25 cellular contexts compared by ENCODE assay signal in genomic region chr6:106039836-106040592, GRCh38. TPM values are rescaled to one million over a fixed set of nuclear protein-coding genes. Genes with fewer than 3 reads are reported as not detected.
DNase-seq lines count a peak whose midpoint lies in the region; ATAC-seq and TF ChIP-seq lines count a peak whose summit lies in the region.
"Had no signal": no experiment of that assay in that cellular context is flagged by ENCODE, and none has a peak within 500 bp of the region (broad histone marks: within the 10 kb centered on the region; RNA-seq: fewer than 3 reads in every experiment).

No MANE protein-coding gene starts in this region.

- no peak for TF ChIP-seq POLR2A in IMR-90 (IDR thresholded peaks at IDR 0.05; ENCODE audit: low read depth, low read length)
- no peak for TF ChIP-seq POLR2A in stomach (IDR thresholded peaks at IDR 0.05)

- H3K14ac ChIP-seq in IMR-90 (replicated peaks; ENCODE audit: low read depth, low read length): 0 out of 2 replicates have a peak overlapping the region, but pooled peaks have one; percentile 14

- H2AK5ac ChIP-seq in IMR-90 (ENCODE audit: low read depth, low read length): no peak overlapping the region

- TF ChIP-seq CTCF in IMR-90 (conservative IDR thresholded peaks at IDR 0.05; ENCODE audit: low read depth, low read length): no peak
- TF ChIP-seq CTCF in stomach (IDR thresholded peaks at IDR 0.05): no peak

- intact Hi-C loops in IMR-90 (cut with micrococcal nuclease) (loop anchor here (5.0 kb wide), 1 partner anchor 42 kb away; no protein-coding TSS in a partner anchor), stomach (cut with DNase I; ENCODE audit: low total_unique reads) (no loop called here)

- POLR2A ChIA-PET in IMR-90 (lab: Charles Lee; ENCODE audit: unreplicated experiment): interaction anchor here (0.6 kb wide), 1 partner anchor 22 kb away, joined by 3 read pairs; no protein-coding TSS in a partner anchor

- H3K9me3 Mint-ChIP-seq in activated naive CD4-positive, alpha-beta T cell treated with anti-CD3 and anti-CD28 coated beads, Interleukin-2, amount 50 U/mL, for 72 hours: peaks cover 19 to 20% of the 10 kb centered on the region in 2 donors

- no peak overlapping the region for H4K5ac ChIP-seq in IMR-90 (ENCODE audit: low read depth, low read length)

- peaks cover 5% of the 10 kb centered on the region; the same call in 1 of the 2 replicates for H3K9me1 ChIP-seq in IMR-90 (ENCODE audit: insufficient read depth, low read length)

- H3K4me3 ChIP-seq in IMR-90 (ENCODE audit: insufficient read depth, low read depth, low read length) (no peak overlapping the region), stomach (no peak overlapping the region)
- H3K4me3 ChIP-seq: HAP-1, left ventricle myocardium inferior, right atrium auricular region, thyroid gland had no signal

- H3K9me3 ChIP-seq in IMR-90 (ENCODE audit: control insufficient read depth, insufficient read depth, low read length) (peaks cover 4% of the 10 kb centered on the region), stomach (peaks cover 0 to 6% (median 0%) of the 10 kb centered on the region in 4 donors)
- H3K9me3 ChIP-seq: HAP-1, thyroid gland had no signal

- no TSS peak for BruUV-seq in IMR-90 (replicated peaks; lab: Mats Ljungman, UMichigan)

- no peaks in the 10 kb centered on the region for H4K20me1 ChIP-seq in IMR-90 (ENCODE audit: insufficient read depth, low read length)

- H3K4ac ChIP-seq in IMR-90 (ENCODE audit: low read depth, low read length): no peak overlapping the region

- H4K91ac ChIP-seq in IMR-90 (ENCODE audit: insufficient read depth, low read depth, low read length): no peak overlapping the region

- in situ Hi-C loops in G401 (cut with HindIII; ENCODE audit: low sequenced_read_pairs) (no loop called here), IMR-90 (cut with MboI; ENCODE audit: low sequenced_read_pairs) (no loop called here)

- no peaks in the 10 kb centered on the region; the same call in 1 of the 2 replicates for H3K4me1 ChIP-seq in IMR-90 (ENCODE audit: control insufficient read depth, insufficient read depth, low read length)
- peaks cover 0 to 9% (median 4%) of the 10 kb centered on the region in 4 donors for H3K4me1 ChIP-seq in stomach
- H3K4me1 ChIP-seq: HAP-1, left ventricle myocardium inferior, right atrium auricular region, thyroid gland had no signal

- H3K27ac Mint-ChIP-seq in activated naive CD4-positive, alpha-beta T cell treated with anti-CD3 and anti-CD28 coated beads, Interleukin-2, amount 50 U/mL, for 72 hours: no peak overlapping the region
- H3K27ac Mint-ChIP-seq: activated CD4-positive, alpha-beta memory T cell treated with anti-CD3 and anti-CD28 coated beads for 36 hours; B cell; stimulated activated effector memory CD8-positive, alpha-beta T cell treated with anti-CD3 and anti-CD28 coated beads, Interleukin-12 subunit alpha, Interleukin-12 subunit beta, amount 100 ng/mL, for 72 hours; WTC11 had no signal

- no peak overlapping the region for H3K9ac ChIP-seq in IMR-90 (ENCODE audit: low read depth, low read length)

- H2AFZ ChIP-seq in IMR-90 (replicated peaks; ENCODE audit: low read length, poor library complexity): peak overlapping the region; percentile 33

- CTCF ChIA-PET in IMR-90 (lab: Yijun Ruan, JAX): interaction anchor here (1.3 kb wide), 1 partner anchor 29 kb away, joined by 3 read pairs; no protein-coding TSS in a partner anchor

- peak overlapping the region; percentile 34; the same call in 1 of the 2 replicates for H2BK120ac ChIP-seq in IMR-90 (ENCODE audit: low read depth, low read length)

- H3K36me3 Mint-ChIP-seq in activated naive CD4-positive, alpha-beta T cell treated with anti-CD3 and anti-CD28 coated beads, Interleukin-2, amount 50 U/mL, for 72 hours: peaks cover 13 to 18% of the 10 kb centered on the region in 2 donors
- H3K36me3 Mint-ChIP-seq: stimulated activated effector memory CD8-positive, alpha-beta T cell treated with anti-CD3 and anti-CD28 coated beads, Interleukin-12 subunit alpha, Interleukin-12 subunit beta, amount 100 ng/mL, for 72 hours had no signal

- H2AK9ac ChIP-seq in IMR-90 (replicated peaks; ENCODE audit: low read depth, low read length, poor library complexity): no peak overlapping the region

- H3K36me3 ChIP-seq in IMR-90 (ENCODE audit: control insufficient read depth, insufficient read depth, low read length): no peaks in the 10 kb centered on the region
- no peaks in the 10 kb centered on the region for H3K36me3 ChIP-seq in stomach
- H3K36me3 ChIP-seq: HAP-1, left ventricle myocardium inferior, right atrium auricular region, thyroid gland had no signal

- no peak for TF ChIP-seq EP300 in stomach (IDR thresholded peaks at IDR 0.05)

- peak overlapping the region; percentile 43 for H3K23ac ChIP-seq in IMR-90 (ENCODE audit: low read depth, low read length)

- no peak for TF ChIP-seq RAD21 in IMR-90 (IDR thresholded peaks at IDR 0.05; ENCODE audit: low read length)

- DNase-seq in G401 (ENCODE audit: low spot score) (peak; percentile 31), IMR-90 (no peak), amniotic epithelial cell (ENCODE audit: low read depth) (peak; percentile 12), renal cortical epithelial cell (ENCODE audit: low read depth) (peak; percentile 10), stomach (no peak)
- no peak for DNase-seq in NK-92 treated with Interleukin-12 subunit alpha and Interleukin-12 subunit beta, amount 100 ng/mL, for 24 hours (lab: John Stamatoyannopoulos, UW)
- DNase-seq in activated naive CD4-positive, alpha-beta T cell treated with anti-CD3 and anti-CD28 coated beads, Interleukin-2, amount 50 U/mL, for 72 hours (ENCODE audit: low spot score in 2 of 2): no peak
- DNase-seq: activated CD4-positive, alpha-beta memory T cell treated with anti-CD3 and anti-CD28 coated beads for 36 hours; activated naive CD4-positive, alpha-beta T cell; aorta; Calu3; effector memory CD4-positive, alpha-beta T cell; glutamatergic neuron; left ventricle myocardium inferior; NCI-H2081 treated with DMSO at 0.1 percent for 48 hours; NCI-H510A treated with DMSO at 0.1 percent for 48 hours; PC-3; SHP77 treated with DMSO at 0.1 percent for 48 hours; stimulated activated CD4-positive, alpha-beta T cell treated with anti-CD3 and anti-CD28 coated beads, Interleukin-15, amount 100 ng/mL, for 24 hours; thyroid gland had no signal

- no peak overlapping the region; the same call in 1 of the 2 replicates for H2BK20ac ChIP-seq in IMR-90 (ENCODE audit: low read depth, low read length)

- no peak overlapping the region for H3K4me2 ChIP-seq in IMR-90 (ENCODE audit: low read depth, low read length)

- H3K27me3 ChIP-seq in IMR-90 (ENCODE audit: control insufficient read depth, insufficient read depth, low read length): no peaks in the 10 kb centered on the region
- H3K27me3 ChIP-seq in stomach: no peaks in the 10 kb centered on the region
- H3K27me3 ChIP-seq: right atrium auricular region, thyroid gland had no signal

- H3K18ac ChIP-seq in IMR-90 (ENCODE audit: low read depth, low read length): no peak overlapping the region

- no peak overlapping the region for H3K56ac ChIP-seq in IMR-90 (ENCODE audit: extremely low read depth, insufficient read depth, low read length)

- peak overlapping the region; percentile 45; the same call in 1 of the 3 replicates for H2BK15ac ChIP-seq in IMR-90 (ENCODE audit: low read depth, low read length)

- H3K27ac ChIP-seq in IMR-90 (ENCODE audit: insufficient read depth, low read length) (no peak overlapping the region), stomach (no peak overlapping the region)
- H3K27ac ChIP-seq: left ventricle myocardium inferior, right atrium auricular region, thyroid gland had no signal

- H4K8ac ChIP-seq in IMR-90 (ENCODE audit: low read depth in 2 of 2, low read length in 2 of 2): peak overlapping the region in 1 of 2 experiments; percentile 39; a peak in 1 of 4 replicates

- 50 to 100% methylated on average over 1 to 2 of the region's 9 CpGs for WGBS in IMR-90 (ENCODE audit: extremely low coverage in 2 of 2, insufficient read length in 1 of 2), 2 experiments
- 52 to 64% (median 63%) methylated on average over 9 of the region's 9 CpGs for WGBS in stomach, 5 donors

- dilution Hi-C loops in IMR-90 (cut with HindIII; ENCODE audit: low sequenced_read_pairs, unreplicated experiment): no loop called here

- no peak overlapping the region for H2BK5ac ChIP-seq in IMR-90 (ENCODE audit: low read depth, low read length, poor library complexity, severe bottlenecking)

- H3K79me1 ChIP-seq in IMR-90 (ENCODE audit: low read depth in 1 of 2, low read length in 2 of 2): no peaks in the 10 kb centered on the region; a peak in 1 of 4 replicates

- no peak for ATAC-seq in IMR-90 (ENCODE audit: low read depth)
- no peak for ATAC-seq in activated naive CD4-positive, alpha-beta T cell treated with anti-CD3 and anti-CD28 coated beads, Interleukin-2, amount 50 U/mL, for 72 hours
- ATAC-seq: PC-3; stimulated activated effector memory CD8-positive, alpha-beta T cell treated with anti-CD3 and anti-CD28 coated beads, Interleukin-12 subunit alpha, Interleukin-12 subunit beta, amount 100 ng/mL, for 72 hours; WTC11 had no signal

TF ChIP-seq in IMR-90, 13 proteins besides CTCF, POLR2A, EP300 and RAD21 (continues in another document):
- no peak for TF ChIP-seq CHD1 (IDR thresholded peaks at IDR 0.05; ENCODE audit: low read depth, low read length)
- no peak for TF ChIP-seq FOS (IDR thresholded peaks at IDR 0.05; ENCODE audit: low read depth, low read length)
- TF ChIP-seq MXI1 (IDR thresholded peaks at IDR 0.05; ENCODE audit: borderline replicate concordance, low read depth, low read length): no peak
- TF ChIP-seq MAFK (IDR thresholded peaks at IDR 0.05; ENCODE audit: low read depth, low read length): no peak
- TF ChIP-seq MAZ (IDR thresholded peaks at IDR 0.05; ENCODE audit: borderline replicate concordance, low read depth, low read length): no peak
- no peak for TF ChIP-seq CEBPB (IDR thresholded peaks at IDR 0.05; ENCODE audit: low read depth, low read length)
- TF ChIP-seq USF2 (IDR thresholded peaks at IDR 0.05; ENCODE audit: low read depth, low read length): no peak

RNA-seq across cellular contexts. Expression of gene PRDM1, which starts 46.1 kb away (rescaled TPM):
- total RNA-seq in G401 (2014; rRNA removed; shearing (Covaris generic)): not detected in 2 replicates
- total RNA-seq in IMR-90 (2012; rRNA removed): 2.3 and 6.9 TPM in 2 replicates
- 3.0 and 3.9 TPM in 2 replicates for polyA plus RNA-seq in IMR-90 (2012; rRNA removed)
- 2.5 and 2.9 TPM in 2 replicates for polyA plus RNA-seq in IMR-90 (2012; cell fraction: cytosol; rRNA removed)
- polyA plus RNA-seq in IMR-90 (2012; cell fraction: nucleus; rRNA removed; ENCODE audit: low replicate concordance): 11.9 and 13.5 TPM in 2 replicates
- total RNA-seq in renal cortical epithelial cell: 0.87 and 1.4 TPM in 2 replicates
- 10 to 100 TPM in 2 of 5 donors, 1 to 10 TPM in 2, under 1 TPM in 1; under 0.01 to 22.7 (median 6.4) TPM for total RNA-seq in stomach
- 1 to 10 TPM; 3.1 to 7.0 (median 3.6) TPM for polyA plus RNA-seq in stomach
- 10 to 100 TPM in 1 of 2 donors, 1 to 10 TPM in 1; 7.7 to 12.5 TPM for total RNA-seq in activated naive CD4-positive, alpha-beta T cell treated with anti-CD3 and anti-CD28 coated beads, Interleukin-2, amount 50 U/mL, for 72 hours

Comparison
In these comparisons a context has a peak if more than half of its experiments do, and no peak if none do; other contexts are left out.
1. DNase-seq: peak in G401 (single experiment), amniotic epithelial cell (single experiment) and renal cortical epithelial cell (single experiment); none in IMR-90 (single experiment), stomach (single experiment), NK-92 treated with Interleukin-12 subunit alpha and Interleukin-12 subunit beta, amount 100 ng/mL, for 24 hours (single experiment) and activated naive CD4-positive, alpha-beta T cell treated with anti-CD3 and anti-CD28 coated beads, Interleukin-2, amount 50 U/mL, for 72 hours (0 of 2).